9 cellular contexts compared by ENCODE assay signal in the genomic region with DNA sequence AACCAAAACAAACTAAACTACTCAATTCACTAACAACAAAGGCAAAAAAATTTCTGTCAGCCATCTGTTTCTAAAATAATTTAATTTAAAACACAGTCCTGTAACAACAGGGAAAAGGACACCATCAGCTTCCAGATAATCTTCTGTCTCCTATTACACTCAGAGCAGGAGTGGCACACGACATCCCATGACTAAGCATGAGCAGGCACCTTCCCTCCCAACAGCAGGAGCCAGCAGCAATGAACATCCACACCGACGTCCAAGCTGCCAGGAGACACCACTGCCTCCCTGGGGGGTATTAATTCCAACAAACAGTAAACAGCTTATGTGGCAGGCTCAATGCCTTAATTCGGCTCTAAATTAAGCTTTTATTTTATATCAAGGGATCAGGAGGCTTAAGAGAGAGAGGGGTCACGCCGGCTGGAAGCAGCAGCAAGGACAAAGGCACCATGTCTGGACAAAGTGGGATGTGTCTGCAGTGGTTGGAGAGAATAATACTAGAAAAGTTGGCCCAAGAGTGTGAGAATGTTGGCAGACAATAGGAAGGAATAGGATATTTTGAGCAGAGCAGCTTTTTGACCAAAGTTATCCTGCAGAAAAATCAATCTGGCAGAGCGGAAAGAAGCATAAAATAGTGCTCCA. TPM values are rescaled to one million over a fixed set of nuclear protein-coding genes. Genes with fewer than 3 reads are reported as not detected.
A peak's percentile ranks its signal among the peaks of the same experiment; 100 is the strongest.
DNase-seq lines count a peak whose midpoint lies in the region; ATAC-seq and TF ChIP-seq lines count a peak whose summit lies in the region.
"Had no signal": no experiment of that assay in that cellular context is flagged by ENCODE, and none has a peak within 500 bp of the region (broad histone marks: within the 10 kb centered on the region; RNA-seq: fewer than 3 reads in every experiment).

No MANE protein-coding gene starts in this region.

- H3K9me3 Mint-ChIP-seq in type B pancreatic cell, result no peaks in the 10 kb centered on the region

- no peak for TF ChIP-seq CTCF in type B pancreatic cell (conservative IDR thresholded peaks at IDR 0.05)

- peaks cover 36% of the 10 kb centered on the region for H3K4me1 Mint-ChIP-seq in type B pancreatic cell (ENCODE audit: unreplicated experiment)
- H3K4me1 Mint-ChIP-seq: B cell had no signal

- H3K36me3 Mint-ChIP-seq in type B pancreatic cell, result peaks cover 16% of the 10 kb centered on the region

- peak overlapping the region; percentile 57 for H3K27ac Mint-ChIP-seq in type B pancreatic cell
- H3K27ac Mint-ChIP-seq: B cell had no signal

- ATAC-seq in Right ventricle myocardium superior (ENCODE audit: poor library complexity) (peak; percentile 73), GM18907 (IDR thresholded peaks at IDR 0.05; ENCODE audit: unreplicated experiment) (no peak)

- peak; percentile 68 for DNase-seq in NCI-H2029 (lab: John Stamatoyannopoulos, UW)
- DNase-seq in NCI-H2029 treated with DMSO at 0.1 percent for 48 hours (lab: John Stamatoyannopoulos, UW), result no peak
- peak; percentile 96 for DNase-seq in SK-N-DZ (ENCODE audit: low spot score)
- DNase-seq in Right ventricle myocardium superior, result no peak
- no peak for DNase-seq in type B pancreatic cell (ENCODE audit: extremely low spot score, unreplicated experiment)
- DNase-seq in NCI-H774 (lab: John Stamatoyannopoulos, UW), result no peak
- DNase-seq in activated T-cell treated with anti-CD3 and anti-CD28 coated beads for 4 hours, result no peak

- H3K27me3 Mint-ChIP-seq in type B pancreatic cell, result no peaks in the 10 kb centered on the region

- intact Hi-C loops in Right ventricle myocardium superior (cut with DNase I), result no loop called here

- H3K4me3 Mint-ChIP-seq in type B pancreatic cell, result no peak overlapping the region
- H3K4me3 Mint-ChIP-seq: B cell had no signal

RNA-seq across cellular contexts. Expression of gene KIAA1549, which starts 45.6 kb away (rescaled TPM):
- polyA plus RNA-seq in SK-N-DZ (2014; cell fraction: cytosol; rRNA removed), result 7.9 and 10.3 TPM in 2 replicates
- 5.9 and 9.0 TPM in 2 replicates for polyA plus RNA-seq in SK-N-DZ (2014; cell fraction: nucleus; rRNA removed)
- total RNA-seq in Right ventricle myocardium superior (2.1 TPM), type B pancreatic cell (ENCODE audit: low replicate concordance) (14.0 and 24.4 TPM in 2 replicates)

Comparison
In these comparisons a context has a peak if more than half of its experiments do, and no peak if none do; other contexts are left out.
1. DNase-seq: peak in NCI-H2029 (single experiment) and SK-N-DZ (single experiment); none in NCI-H2029 treated with DMSO at 0.1 percent for 48 hours (single experiment), Right ventricle myocardium superior (single experiment), type B pancreatic cell (single experiment), NCI-H774 (single experiment) and activated T-cell treated with anti-CD3 and anti-CD28 coated beads for 4 hours (single experiment).